Comparison of ENCODE assay signal across 1 cellular context in genomic region chr3:188834349-188834748, GRCh38.
TF ChIP-seq lines count a peak whose summit lies in the region.

No MANE protein-coding gene starts in this region.

TF ChIP-seq in H1, 55 proteins besides CTCF, POLR2A, EP300 and RAD21:
- TF ChIP-seq EGR1 (IDR thresholded peaks at IDR 0.05; ENCODE audit: borderline replicate concordance, low read depth, low read length) (no peak), CBX5 (IDR thresholded peaks at IDR 0.05; ENCODE audit: low read depth, low read length) (no peak), BACH1 (IDR thresholded peaks at IDR 0.05; ENCODE audit: low read length) (no peak), YY1 (IDR thresholded peaks at IDR 0.05; ENCODE audit: low read depth, low read length) (no peak), CHD2 (IDR thresholded peaks at IDR 0.05; ENCODE audit: low read length) (no peak), BRCA1 (IDR thresholded peaks at IDR 0.05; ENCODE audit: low read depth, low read length) (no peak), SP1 (IDR thresholded peaks at IDR 0.05; ENCODE audit: low read depth, low read length) (no peak)
